In genomic region chr12:96427269-96427729, GRCh38 we compare ENCODE assay signal across 8 cellular contexts. TPM values are rescaled to one million over a fixed set of nuclear protein-coding genes. Genes with fewer than 3 reads are reported as not detected.
DNase-seq lines count a peak whose midpoint lies in the region; ATAC-seq lines count a peak whose summit lies in the region.

No MANE protein-coding gene starts in this region.

- DNase-seq in stimulated activated CD4-positive, alpha-beta T cell treated with anti-CD3 and anti-CD28 coated beads, Interleukin-15, amount 100 ng/mL, for 24 hours: peak; percentile 48
- DNase-seq in stimulated activated CD4-positive, alpha-beta T cell treated with anti-CD3 and anti-CD28 coated beads, Interleukin-4, amount 100 ng/mL, for 1 hour: no peak
- DNase-seq in adipocyte (ENCODE audit: low read depth): peak; percentile 98
- DNase-seq in left ventricle myocardium superior: peak; percentile 38
- DNase-seq in skeletal muscle cell (ENCODE audit: low read depth): peak; percentile 100

- H3K36me3 ChIP-seq in adipocyte (ENCODE audit: control insufficient read depth, insufficient read depth, low read length, severe bottlenecking): no peaks in the 10 kb centered on the region

- no peaks in the 10 kb centered on the region for H3K27me3 ChIP-seq in adipocyte (replicated peaks; ENCODE audit: control insufficient read depth, insufficient read depth, low read length)

- peaks cover 35% of the 10 kb centered on the region for H3K4me1 ChIP-seq in adipocyte (ENCODE audit: control insufficient read depth, insufficient read depth, low read length)

- ATAC-seq in left ventricle myocardium superior: peak; percentile 91
- no peak for ATAC-seq in GM18511 (IDR thresholded peaks at IDR 0.05; ENCODE audit: unreplicated experiment)
- no peak for ATAC-seq in GM18870 (IDR thresholded peaks at IDR 0.05; ENCODE audit: unreplicated experiment)
- ATAC-seq in GM21367 (IDR thresholded peaks at IDR 0.05; ENCODE audit: unreplicated experiment): no peak

- H3K9me3 ChIP-seq in adipocyte (ENCODE audit: control insufficient read depth, low read length): no peaks in the 10 kb centered on the region

- peak overlapping the region; percentile 74 for H3K4me3 ChIP-seq in adipocyte (ENCODE audit: low read length)
- peak overlapping the region; percentile 21 for H3K4me3 ChIP-seq in skeletal muscle cell (ENCODE audit: low read depth, low read length)

- H3K9ac ChIP-seq in adipocyte (ENCODE audit: low read length): peak overlapping the region; percentile 82

- intact Hi-C loops in left ventricle myocardium superior (cut with micrococcal nuclease): no loop called here

RNA-seq across cellular contexts. Expression of gene CDK17, which starts 27.1 kb away (rescaled TPM):
- total RNA-seq in left ventricle myocardium superior: 16.6 TPM
